1 cellular context compared by ENCODE assay signal in the genomic region with DNA sequence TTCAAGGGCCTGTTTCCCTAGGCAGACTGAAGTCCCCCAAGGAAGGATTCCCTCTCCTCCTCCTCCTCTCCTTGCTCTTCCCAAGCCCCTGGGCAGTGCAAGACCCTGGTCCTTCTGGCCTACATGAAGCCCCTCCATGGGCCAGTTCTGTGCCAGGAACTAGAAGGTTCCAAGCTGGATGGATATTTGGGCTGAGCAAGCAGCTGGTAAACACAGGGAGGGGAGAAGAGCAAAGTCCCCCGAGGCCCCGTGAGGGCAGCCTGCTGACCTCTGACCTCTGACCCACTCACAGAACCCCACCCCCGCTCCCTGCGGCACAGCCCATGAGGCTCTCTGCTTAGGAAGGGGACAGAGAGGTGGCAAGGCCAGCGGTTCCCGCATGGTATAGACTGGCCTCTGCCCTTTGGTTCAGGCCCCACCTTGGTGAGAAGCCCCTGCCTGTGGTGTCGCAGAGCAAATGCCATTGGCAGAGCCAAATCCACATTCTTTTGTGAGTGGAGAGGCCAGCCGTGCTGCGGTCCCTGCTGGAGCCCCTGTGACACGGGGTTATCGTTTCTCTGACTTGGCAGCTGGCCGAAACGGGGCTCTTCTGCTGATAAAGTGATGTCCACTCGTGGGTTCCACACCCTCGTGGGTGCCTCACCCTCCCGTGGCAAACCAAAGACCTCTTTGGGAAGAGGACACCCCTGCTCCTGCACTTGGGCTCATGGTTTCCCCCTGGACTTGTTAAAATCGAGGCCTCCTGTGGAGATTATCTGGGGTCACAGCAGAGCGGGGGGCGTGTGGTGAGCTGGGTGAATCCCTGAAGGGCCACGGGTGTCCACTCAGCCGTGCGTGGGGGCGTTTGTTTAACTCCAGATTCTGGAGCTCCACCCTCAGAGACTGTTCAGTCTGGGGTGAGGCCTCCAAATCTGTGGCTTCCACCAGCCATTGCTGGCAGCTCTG.
A peak's percentile ranks its signal among the peaks of the same experiment; 100 is the strongest.
TF ChIP-seq lines count a peak whose summit lies in the region.

No MANE protein-coding gene starts in this region.

TF ChIP-seq in HepG2, 621 proteins besides CTCF, POLR2A, EP300 and RAD21 (continued from another document and continues in another):
- TF ChIP-seq, protein P1, sequence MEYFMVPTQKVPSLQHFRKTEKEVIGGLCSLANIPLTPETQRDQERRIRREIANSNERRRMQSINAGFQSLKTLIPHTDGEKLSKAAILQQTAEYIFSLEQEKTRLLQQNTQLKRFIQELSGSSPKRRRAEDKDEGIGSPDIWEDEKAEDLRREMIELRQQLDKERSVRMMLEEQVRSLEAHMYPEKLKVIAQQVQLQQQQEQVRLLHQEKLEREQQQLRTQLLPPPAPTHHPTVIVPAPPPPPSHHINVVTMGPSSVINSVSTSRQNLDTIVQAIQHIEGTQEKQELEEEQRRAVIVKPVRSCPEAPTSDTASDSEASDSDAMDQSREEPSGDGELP (IDR thresholded peaks at IDR 0.05; ENCODE audit: borderline replicate concordance, low read depth) = peak; percentile 82
- TF ChIP-seq FOXK1 (CRISPR knock-in tag; IDR thresholded peaks at IDR 0.05; ENCODE audit: borderline replicate concordance, low read depth) (peak; percentile 48; the same call in 1 of the 2 replicates), ZNF605 (CRISPR knock-in tag; IDR thresholded peaks at IDR 0.05) (peak; percentile 93), ZNF83 (CRISPR knock-in tag; IDR thresholded peaks at IDR 0.05; ENCODE audit: borderline replicate concordance) (no peak), HNRNPH1 (optimal IDR thresholded peaks at IDR 0.05; ENCODE audit: low read depth, low read length) (no peak), SMAD3 (CRISPR knock-in tag; IDR thresholded peaks at IDR 0.05) (no peak), ZNF709 (CRISPR knock-in tag; IDR thresholded peaks at IDR 0.05) (no peak), REXO4 (CRISPR knock-in tag; IDR thresholded peaks at IDR 0.05; ENCODE audit: borderline replicate concordance) (no peak), GTF3A (CRISPR knock-in tag; conservative IDR thresholded peaks at IDR 0.05) (no peak), ELF3 (CRISPR knock-in tag; IDR thresholded peaks at IDR 0.05) (no peak), ZMYM2 (CRISPR knock-in tag; IDR thresholded peaks at IDR 0.05) (peak; percentile 79), CC2D1A (CRISPR knock-in tag; IDR thresholded peaks at IDR 0.05) (no peak), ADNP (CRISPR knock-in tag; IDR thresholded peaks at IDR 0.05) (no peak), ZNF230 (CRISPR knock-in tag; IDR thresholded peaks at IDR 0.05) (no peak), FOXM1 (CRISPR knock-in tag; IDR thresholded peaks at IDR 0.05) (no peak), KAT8 (CRISPR knock-in tag; IDR thresholded peaks at IDR 0.05) (no peak), SRSF1 (optimal IDR thresholded peaks at IDR 0.05; ENCODE audit: low read depth, low read length) (no peak), SRY (CRISPR knock-in tag; IDR thresholded peaks at IDR 0.05) (no peak), ZNF264 (CRISPR knock-in tag; IDR thresholded peaks at IDR 0.05) (no peak), KLF6 (CRISPR knock-in tag; IDR thresholded peaks at IDR 0.05) (no peak), U2AF2 (IDR thresholded peaks at IDR 0.05; ENCODE audit: low read depth, low read length) (no peak), NBN (conservative IDR thresholded peaks at IDR 0.05) (no peak), DR1 (CRISPR knock-in tag; IDR thresholded peaks at IDR 0.05) (no peak), MEIS1 (CRISPR knock-in tag; IDR thresholded peaks at IDR 0.05; ENCODE audit: borderline replicate concordance) (no peak), ZNF224 (CRISPR knock-in tag; IDR thresholded peaks at IDR 0.05) (no peak), ZNF616 (CRISPR knock-in tag; IDR thresholded peaks at IDR 0.05; ENCODE audit: low read depth) (no peak), MLLT10 (CRISPR knock-in tag; IDR thresholded peaks at IDR 0.05) (no peak)
- TF ChIP-seq, protein P2, sequence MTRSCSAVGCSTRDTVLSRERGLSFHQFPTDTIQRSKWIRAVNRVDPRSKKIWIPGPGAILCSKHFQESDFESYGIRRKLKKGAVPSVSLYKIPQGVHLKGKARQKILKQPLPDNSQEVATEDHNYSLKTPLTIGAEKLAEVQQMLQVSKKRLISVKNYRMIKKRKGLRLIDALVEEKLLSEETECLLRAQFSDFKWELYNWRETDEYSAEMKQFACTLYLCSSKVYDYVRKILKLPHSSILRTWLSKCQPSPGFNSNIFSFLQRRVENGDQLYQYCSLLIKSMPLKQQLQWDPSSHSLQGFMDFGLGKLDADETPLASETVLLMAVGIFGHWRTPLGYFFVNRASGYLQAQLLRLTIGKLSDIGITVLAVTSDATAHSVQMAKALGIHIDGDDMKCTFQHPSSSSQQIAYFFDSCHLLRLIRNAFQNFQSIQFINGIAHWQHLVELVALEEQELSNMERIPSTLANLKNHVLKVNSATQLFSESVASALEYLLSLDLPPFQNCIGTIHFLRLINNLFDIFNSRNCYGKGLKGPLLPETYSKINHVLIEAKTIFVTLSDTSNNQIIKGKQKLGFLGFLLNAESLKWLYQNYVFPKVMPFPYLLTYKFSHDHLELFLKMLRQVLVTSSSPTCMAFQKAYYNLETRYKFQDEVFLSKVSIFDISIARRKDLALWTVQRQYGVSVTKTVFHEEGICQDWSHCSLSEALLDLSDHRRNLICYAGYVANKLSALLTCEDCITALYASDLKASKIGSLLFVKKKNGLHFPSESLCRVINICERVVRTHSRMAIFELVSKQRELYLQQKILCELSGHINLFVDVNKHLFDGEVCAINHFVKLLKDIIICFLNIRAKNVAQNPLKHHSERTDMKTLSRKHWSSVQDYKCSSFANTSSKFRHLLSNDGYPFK (CRISPR knock-in tag; IDR thresholded peaks at IDR 0.05; ENCODE audit: borderline replicate concordance) = no peak
- TF ChIP-seq, protein P3, sequence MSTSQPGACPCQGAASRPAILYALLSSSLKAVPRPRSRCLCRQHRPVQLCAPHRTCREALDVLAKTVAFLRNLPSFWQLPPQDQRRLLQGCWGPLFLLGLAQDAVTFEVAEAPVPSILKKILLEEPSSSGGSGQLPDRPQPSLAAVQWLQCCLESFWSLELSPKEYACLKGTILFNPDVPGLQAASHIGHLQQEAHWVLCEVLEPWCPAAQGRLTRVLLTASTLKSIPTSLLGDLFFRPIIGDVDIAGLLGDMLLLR (CRISPR knock-in tag; IDR thresholded peaks at IDR 0.05) = no peak
- TF ChIP-seq, protein P4, sequence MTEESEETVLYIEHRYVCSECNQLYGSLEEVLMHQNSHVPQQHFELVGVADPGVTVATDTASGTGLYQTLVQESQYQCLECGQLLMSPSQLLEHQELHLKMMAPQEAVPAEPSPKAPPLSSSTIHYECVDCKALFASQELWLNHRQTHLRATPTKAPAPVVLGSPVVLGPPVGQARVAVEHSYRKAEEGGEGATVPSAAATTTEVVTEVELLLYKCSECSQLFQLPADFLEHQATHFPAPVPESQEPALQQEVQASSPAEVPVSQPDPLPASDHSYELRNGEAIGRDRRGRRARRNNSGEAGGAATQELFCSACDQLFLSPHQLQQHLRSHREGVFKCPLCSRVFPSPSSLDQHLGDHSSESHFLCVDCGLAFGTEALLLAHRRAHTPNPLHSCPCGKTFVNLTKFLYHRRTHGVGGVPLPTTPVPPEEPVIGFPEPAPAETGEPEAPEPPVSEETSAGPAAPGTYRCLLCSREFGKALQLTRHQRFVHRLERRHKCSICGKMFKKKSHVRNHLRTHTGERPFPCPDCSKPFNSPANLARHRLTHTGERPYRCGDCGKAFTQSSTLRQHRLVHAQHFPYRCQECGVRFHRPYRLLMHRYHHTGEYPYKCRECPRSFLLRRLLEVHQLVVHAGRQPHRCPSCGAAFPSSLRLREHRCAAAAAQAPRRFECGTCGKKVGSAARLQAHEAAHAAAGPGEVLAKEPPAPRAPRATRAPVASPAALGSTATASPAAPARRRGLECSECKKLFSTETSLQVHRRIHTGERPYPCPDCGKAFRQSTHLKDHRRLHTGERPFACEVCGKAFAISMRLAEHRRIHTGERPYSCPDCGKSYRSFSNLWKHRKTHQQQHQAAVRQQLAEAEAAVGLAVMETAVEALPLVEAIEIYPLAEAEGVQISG (CRISPR knock-in tag; IDR thresholded peaks at IDR 0.05) = peak; percentile 17; the same call in 1 of the 2 replicates
- TF ChIP-seq, protein P5, sequence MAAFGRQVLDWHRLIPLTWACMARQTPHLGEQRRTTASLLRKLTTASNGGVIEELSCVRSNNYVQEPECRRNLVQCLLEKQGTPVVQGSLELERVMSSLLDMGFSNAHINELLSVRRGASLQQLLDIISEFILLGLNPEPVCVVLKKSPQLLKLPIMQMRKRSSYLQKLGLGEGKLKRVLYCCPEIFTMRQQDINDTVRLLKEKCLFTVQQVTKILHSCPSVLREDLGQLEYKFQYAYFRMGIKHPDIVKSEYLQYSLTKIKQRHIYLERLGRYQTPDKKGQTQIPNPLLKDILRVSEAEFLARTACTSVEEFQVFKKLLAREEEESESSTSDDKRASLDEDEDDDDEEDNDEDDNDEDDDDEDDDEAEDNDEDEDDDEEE (CRISPR knock-in tag; IDR thresholded peaks at IDR 0.05) = no peak
- TF ChIP-seq, protein P6, sequence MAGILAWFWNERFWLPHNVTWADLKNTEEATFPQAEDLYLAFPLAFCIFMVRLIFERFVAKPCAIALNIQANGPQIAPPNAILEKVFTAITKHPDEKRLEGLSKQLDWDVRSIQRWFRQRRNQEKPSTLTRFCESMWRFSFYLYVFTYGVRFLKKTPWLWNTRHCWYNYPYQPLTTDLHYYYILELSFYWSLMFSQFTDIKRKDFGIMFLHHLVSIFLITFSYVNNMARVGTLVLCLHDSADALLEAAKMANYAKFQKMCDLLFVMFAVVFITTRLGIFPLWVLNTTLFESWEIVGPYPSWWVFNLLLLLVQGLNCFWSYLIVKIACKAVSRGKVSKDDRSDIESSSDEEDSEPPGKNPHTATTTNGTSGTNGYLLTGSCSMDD (CRISPR knock-in tag; IDR thresholded peaks at IDR 0.05) = no peak
- TF ChIP-seq, protein P7, sequence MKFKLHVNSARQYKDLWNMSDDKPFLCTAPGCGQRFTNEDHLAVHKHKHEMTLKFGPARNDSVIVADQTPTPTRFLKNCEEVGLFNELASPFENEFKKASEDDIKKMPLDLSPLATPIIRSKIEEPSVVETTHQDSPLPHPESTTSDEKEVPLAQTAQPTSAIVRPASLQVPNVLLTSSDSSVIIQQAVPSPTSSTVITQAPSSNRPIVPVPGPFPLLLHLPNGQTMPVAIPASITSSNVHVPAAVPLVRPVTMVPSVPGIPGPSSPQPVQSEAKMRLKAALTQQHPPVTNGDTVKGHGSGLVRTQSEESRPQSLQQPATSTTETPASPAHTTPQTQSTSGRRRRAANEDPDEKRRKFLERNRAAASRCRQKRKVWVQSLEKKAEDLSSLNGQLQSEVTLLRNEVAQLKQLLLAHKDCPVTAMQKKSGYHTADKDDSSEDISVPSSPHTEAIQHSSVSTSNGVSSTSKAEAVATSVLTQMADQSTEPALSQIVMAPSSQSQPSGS (CRISPR knock-in tag; IDR thresholded peaks at IDR 0.05) = peak; percentile 30; the same call in 1 of the 2 replicates
- TF ChIP-seq, protein P8, sequence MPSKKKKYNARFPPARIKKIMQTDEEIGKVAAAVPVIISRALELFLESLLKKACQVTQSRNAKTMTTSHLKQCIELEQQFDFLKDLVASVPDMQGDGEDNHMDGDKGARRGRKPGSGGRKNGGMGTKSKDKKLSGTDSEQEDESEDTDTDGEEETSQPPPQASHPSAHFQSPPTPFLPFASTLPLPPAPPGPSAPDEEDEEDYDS (CRISPR knock-in tag; IDR thresholded peaks at IDR 0.05) = no peak
- TF ChIP-seq, protein P9, sequence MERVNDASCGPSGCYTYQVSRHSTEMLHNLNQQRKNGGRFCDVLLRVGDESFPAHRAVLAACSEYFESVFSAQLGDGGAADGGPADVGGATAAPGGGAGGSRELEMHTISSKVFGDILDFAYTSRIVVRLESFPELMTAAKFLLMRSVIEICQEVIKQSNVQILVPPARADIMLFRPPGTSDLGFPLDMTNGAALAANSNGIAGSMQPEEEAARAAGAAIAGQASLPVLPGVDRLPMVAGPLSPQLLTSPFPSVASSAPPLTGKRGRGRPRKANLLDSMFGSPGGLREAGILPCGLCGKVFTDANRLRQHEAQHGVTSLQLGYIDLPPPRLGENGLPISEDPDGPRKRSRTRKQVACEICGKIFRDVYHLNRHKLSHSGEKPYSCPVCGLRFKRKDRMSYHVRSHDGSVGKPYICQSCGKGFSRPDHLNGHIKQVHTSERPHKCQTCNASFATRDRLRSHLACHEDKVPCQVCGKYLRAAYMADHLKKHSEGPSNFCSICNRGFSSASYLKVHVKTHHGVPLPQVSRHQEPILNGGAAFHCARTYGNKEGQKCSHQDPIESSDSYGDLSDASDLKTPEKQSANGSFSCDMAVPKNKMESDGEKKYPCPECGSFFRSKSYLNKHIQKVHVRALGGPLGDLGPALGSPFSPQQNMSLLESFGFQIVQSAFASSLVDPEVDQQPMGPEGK (CRISPR knock-in tag; IDR thresholded peaks at IDR 0.05) = peak; percentile 70
- TF ChIP-seq, protein P10, sequence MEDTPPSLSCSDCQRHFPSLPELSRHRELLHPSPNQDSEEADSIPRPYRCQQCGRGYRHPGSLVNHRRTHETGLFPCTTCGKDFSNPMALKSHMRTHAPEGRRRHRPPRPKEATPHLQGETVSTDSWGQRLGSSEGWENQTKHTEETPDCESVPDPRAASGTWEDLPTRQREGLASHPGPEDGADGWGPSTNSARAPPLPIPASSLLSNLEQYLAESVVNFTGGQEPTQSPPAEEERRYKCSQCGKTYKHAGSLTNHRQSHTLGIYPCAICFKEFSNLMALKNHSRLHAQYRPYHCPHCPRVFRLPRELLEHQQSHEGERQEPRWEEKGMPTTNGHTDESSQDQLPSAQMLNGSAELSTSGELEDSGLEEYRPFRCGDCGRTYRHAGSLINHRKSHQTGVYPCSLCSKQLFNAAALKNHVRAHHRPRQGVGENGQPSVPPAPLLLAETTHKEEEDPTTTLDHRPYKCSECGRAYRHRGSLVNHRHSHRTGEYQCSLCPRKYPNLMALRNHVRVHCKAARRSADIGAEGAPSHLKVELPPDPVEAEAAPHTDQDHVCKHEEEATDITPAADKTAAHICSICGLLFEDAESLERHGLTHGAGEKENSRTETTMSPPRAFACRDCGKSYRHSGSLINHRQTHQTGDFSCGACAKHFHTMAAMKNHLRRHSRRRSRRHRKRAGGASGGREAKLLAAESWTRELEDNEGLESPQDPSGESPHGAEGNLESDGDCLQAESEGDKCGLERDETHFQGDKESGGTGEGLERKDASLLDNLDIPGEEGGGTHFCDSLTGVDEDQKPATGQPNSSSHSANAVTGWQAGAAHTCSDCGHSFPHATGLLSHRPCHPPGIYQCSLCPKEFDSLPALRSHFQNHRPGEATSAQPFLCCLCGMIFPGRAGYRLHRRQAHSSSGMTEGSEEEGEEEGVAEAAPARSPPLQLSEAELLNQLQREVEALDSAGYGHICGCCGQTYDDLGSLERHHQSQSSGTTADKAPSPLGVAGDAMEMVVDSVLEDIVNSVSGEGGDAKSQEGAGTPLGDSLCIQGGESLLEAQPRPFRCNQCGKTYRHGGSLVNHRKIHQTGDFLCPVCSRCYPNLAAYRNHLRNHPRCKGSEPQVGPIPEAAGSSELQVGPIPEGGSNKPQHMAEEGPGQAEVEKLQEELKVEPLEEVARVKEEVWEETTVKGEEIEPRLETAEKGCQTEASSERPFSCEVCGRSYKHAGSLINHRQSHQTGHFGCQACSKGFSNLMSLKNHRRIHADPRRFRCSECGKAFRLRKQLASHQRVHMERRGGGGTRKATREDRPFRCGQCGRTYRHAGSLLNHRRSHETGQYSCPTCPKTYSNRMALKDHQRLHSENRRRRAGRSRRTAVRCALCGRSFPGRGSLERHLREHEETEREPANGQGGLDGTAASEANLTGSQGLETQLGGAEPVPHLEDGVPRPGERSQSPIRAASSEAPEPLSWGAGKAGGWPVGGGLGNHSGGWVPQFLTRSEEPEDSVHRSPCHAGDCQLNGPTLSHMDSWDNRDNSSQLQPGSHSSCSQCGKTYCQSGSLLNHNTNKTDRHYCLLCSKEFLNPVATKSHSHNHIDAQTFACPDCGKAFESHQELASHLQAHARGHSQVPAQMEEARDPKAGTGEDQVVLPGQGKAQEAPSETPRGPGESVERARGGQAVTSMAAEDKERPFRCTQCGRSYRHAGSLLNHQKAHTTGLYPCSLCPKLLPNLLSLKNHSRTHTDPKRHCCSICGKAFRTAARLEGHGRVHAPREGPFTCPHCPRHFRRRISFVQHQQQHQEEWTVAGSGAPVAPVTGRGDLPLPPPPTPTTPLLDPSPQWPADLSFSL (CRISPR knock-in tag; IDR thresholded peaks at IDR 0.05) = no peak
